19 cellular contexts compared by ENCODE assay signal in genomic region chr13:45516757-45517156, GRCh38.
"Had no signal": no experiment of that assay in that cellular context is flagged by ENCODE, and none has a peak within 500 bp of the region (broad histone marks: within the 10 kb centered on the region; RNA-seq: fewer than 3 reads in every experiment).

No MANE protein-coding gene starts in this region.

- H3K36me3 ChIP-seq: ovary had no signal

- DNase-seq: effector memory CD4-positive, alpha-beta T cell; left colon; left ventricle myocardium superior; mesenchymal stem cell; midbrain; nucleus accumbens; ovary; stimulated activated CD4-positive, alpha-beta T cell treated with anti-CD3 and anti-CD28 coated beads, Interleukin-4, amount 100 ng/mL, for 1 hour; stimulated activated CD8-positive, alpha-beta memory T cell treated with anti-CD3 and anti-CD28 coated beads, Interleukin-4, amount 100 ng/mL, for 48 hours; trophoblast cell had no signal

- H3K4me3 Mint-ChIP-seq: natural killer cell treated with Interleukin-12 subunit alpha and Interleukin-12 subunit beta and Interleukin-15 and Interleukin-18, amount 100 ng/mL, for 72 hours; neural progenitor cell; stimulated activated memory B cell treated with anti-CD40 and anti-IgM and Interleukin-4, amounts not matched to agents 10 μg/mL and 1 μg/mL and 100 μg/mL, for 72 hours had no signal

- H3K9me3 Mint-ChIP-seq: natural killer cell treated with Interleukin-12 subunit alpha and Interleukin-12 subunit beta and Interleukin-15 and Interleukin-18, amount 100 ng/mL, for 72 hours; neural progenitor cell; stimulated activated memory B cell treated with anti-CD40 and anti-IgM and Interleukin-4, amounts not matched to agents 10 μg/mL and 1 μg/mL and 100 μg/mL, for 72 hours had no signal

- H3K27me3 ChIP-seq: esophagus muscularis mucosa, gastroesophageal sphincter, hepatocyte, neural progenitor cell, ovary, right atrium auricular region had no signal

- H3K9me3 ChIP-seq: esophagus muscularis mucosa, gastroesophageal sphincter, ovary, right atrium auricular region had no signal

- ATAC-seq: gastroesophageal sphincter; left colon; left ventricle myocardium superior; natural killer cell treated with Interleukin-12 subunit alpha and Interleukin-12 subunit beta and Interleukin-15 and Interleukin-18, amount 100 ng/mL, for 72 hours; stimulated activated memory B cell treated with anti-CD40 and anti-IgM and Interleukin-4, amounts not matched to agents 10 μg/mL and 1 μg/mL and 100 μg/mL, for 72 hours had no signal

- H3K4me3 ChIP-seq: esophagus muscularis mucosa, gastroesophageal sphincter, hepatocyte, lung, neural progenitor cell, ovary, right atrium auricular region, smooth muscle cell had no signal

- H3K4me1 ChIP-seq: gastroesophageal sphincter, neural progenitor cell, right atrium auricular region had no signal

- H3K27me3 Mint-ChIP-seq: natural killer cell treated with Interleukin-12 subunit alpha and Interleukin-12 subunit beta and Interleukin-15 and Interleukin-18, amount 100 ng/mL, for 72 hours; stimulated activated memory B cell treated with anti-CD40 and anti-IgM and Interleukin-4, amounts not matched to agents 10 μg/mL and 1 μg/mL and 100 μg/mL, for 72 hours had no signal

- H3K4me1 Mint-ChIP-seq: neural progenitor cell; stimulated activated memory B cell treated with anti-CD40 and anti-IgM and Interleukin-4, amounts not matched to agents 10 μg/mL and 1 μg/mL and 100 μg/mL, for 72 hours had no signal

- H3K27ac ChIP-seq: esophagus muscularis mucosa, gastroesophageal sphincter, hepatocyte, neural progenitor cell, ovary, right atrium auricular region had no signal

- H3K27ac Mint-ChIP-seq: neural progenitor cell; stimulated activated memory B cell treated with anti-CD40 and anti-IgM and Interleukin-4, amounts not matched to agents 10 μg/mL and 1 μg/mL and 100 μg/mL, for 72 hours had no signal
